In the genomic region with DNA sequence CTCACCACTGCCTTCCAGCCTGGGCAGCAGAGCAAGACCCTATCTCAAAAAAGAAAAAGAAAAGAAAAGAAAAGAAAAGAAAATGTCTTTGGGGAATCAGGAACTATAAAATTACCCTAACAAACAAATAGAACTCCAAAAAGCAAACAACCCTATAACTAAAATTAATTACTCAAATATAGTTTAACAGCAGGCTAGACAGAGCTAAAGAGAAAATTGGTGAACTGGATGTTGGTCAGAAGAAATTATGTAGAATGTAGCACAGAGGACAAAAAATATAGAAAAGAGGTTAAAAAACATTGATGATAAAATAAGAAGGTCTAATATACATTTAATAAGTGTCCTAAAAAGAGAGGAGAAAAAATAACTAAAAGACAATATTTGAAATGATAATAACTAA, we compare ENCODE assay signal across 3 cellular contexts.
TF ChIP-seq lines count a peak whose summit lies in the region.

No MANE protein-coding gene starts in this region.

TF ChIP-seq in HEK293, 187 proteins besides CTCF, POLR2A, EP300 and RAD21:
- TF ChIP-seq, protein P1, sequence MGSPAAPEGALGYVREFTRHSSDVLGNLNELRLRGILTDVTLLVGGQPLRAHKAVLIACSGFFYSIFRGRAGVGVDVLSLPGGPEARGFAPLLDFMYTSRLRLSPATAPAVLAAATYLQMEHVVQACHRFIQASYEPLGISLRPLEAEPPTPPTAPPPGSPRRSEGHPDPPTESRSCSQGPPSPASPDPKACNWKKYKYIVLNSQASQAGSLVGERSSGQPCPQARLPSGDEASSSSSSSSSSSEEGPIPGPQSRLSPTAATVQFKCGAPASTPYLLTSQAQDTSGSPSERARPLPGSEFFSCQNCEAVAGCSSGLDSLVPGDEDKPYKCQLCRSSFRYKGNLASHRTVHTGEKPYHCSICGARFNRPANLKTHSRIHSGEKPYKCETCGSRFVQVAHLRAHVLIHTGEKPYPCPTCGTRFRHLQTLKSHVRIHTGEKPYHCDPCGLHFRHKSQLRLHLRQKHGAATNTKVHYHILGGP (tag by site-specific recombination; IDR thresholded peaks at IDR 0.05) = no peak
- no peak for TF ChIP-seq ZNF660 (tag by site-specific recombination; IDR thresholded peaks at IDR 0.05)
- no peak for TF ChIP-seq ZNF596 (tag by site-specific recombination; IDR thresholded peaks at IDR 0.05)
- no peak for TF ChIP-seq ZNF558 (tag by site-specific recombination; IDR thresholded peaks at IDR 0.05)
- TF ChIP-seq ZNF121 (tag by site-specific recombination; IDR thresholded peaks at IDR 0.05) = peak; percentile 52; the same call in 1 of the 2 replicates
- TF ChIP-seq, protein P2, sequence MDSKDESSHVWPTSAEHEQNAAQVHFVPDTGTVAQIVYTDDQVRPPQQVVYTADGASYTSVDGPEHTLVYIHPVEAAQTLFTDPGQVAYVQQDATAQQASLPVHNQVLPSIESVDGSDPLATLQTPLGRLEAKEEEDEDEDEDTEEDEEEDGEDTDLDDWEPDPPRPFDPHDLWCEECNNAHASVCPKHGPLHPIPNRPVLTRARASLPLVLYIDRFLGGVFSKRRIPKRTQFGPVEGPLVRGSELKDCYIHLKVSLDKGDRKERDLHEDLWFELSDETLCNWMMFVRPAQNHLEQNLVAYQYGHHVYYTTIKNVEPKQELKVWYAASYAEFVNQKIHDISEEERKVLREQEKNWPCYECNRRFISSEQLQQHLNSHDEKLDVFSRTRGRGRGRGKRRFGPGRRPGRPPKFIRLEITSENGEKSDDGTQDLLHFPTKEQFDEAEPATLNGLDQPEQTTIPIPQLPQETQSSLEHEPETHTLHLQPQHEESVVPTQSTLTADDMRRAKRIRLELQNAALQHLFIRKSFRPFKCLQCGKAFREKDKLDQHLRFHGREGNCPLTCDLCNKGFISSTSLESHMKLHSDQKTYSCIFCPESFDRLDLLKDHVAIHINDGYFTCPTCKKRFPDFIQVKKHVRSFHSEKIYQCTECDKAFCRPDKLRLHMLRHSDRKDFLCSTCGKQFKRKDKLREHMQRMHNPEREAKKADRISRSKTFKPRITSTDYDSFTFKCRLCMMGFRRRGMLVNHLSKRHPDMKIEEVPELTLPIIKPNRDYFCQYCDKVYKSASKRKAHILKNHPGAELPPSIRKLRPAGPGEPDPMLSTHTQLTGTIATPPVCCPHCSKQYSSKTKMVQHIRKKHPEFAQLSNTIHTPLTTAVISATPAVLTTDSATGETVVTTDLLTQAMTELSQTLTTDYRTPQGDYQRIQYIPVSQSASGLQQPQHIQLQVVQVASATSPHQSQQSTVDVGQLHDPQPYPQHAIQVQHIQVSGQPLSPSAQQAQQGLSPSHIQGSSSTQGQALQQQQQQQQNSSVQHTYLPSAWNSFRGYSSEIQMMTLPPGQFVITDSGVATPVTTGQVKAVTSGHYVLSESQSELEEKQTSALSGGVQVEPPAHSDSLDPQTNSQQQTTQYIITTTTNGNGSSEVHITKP (tag by site-specific recombination; IDR thresholded peaks at IDR 0.05) = no peak

TF ChIP-seq in WTC11, 78 proteins besides CTCF, POLR2A, EP300 and RAD21:
- TF ChIP-seq KAT7 (CRISPR knock-in tag; IDR thresholded peaks at IDR 0.05; ENCODE audit: borderline replicate concordance) = no peak
- TF ChIP-seq JUN (CRISPR knock-in tag; IDR thresholded peaks at IDR 0.05) = no peak
- no peak for TF ChIP-seq ESRRA (CRISPR knock-in tag; IDR thresholded peaks at IDR 0.05; ENCODE audit: borderline replicate concordance)
- TF ChIP-seq, protein P3, sequence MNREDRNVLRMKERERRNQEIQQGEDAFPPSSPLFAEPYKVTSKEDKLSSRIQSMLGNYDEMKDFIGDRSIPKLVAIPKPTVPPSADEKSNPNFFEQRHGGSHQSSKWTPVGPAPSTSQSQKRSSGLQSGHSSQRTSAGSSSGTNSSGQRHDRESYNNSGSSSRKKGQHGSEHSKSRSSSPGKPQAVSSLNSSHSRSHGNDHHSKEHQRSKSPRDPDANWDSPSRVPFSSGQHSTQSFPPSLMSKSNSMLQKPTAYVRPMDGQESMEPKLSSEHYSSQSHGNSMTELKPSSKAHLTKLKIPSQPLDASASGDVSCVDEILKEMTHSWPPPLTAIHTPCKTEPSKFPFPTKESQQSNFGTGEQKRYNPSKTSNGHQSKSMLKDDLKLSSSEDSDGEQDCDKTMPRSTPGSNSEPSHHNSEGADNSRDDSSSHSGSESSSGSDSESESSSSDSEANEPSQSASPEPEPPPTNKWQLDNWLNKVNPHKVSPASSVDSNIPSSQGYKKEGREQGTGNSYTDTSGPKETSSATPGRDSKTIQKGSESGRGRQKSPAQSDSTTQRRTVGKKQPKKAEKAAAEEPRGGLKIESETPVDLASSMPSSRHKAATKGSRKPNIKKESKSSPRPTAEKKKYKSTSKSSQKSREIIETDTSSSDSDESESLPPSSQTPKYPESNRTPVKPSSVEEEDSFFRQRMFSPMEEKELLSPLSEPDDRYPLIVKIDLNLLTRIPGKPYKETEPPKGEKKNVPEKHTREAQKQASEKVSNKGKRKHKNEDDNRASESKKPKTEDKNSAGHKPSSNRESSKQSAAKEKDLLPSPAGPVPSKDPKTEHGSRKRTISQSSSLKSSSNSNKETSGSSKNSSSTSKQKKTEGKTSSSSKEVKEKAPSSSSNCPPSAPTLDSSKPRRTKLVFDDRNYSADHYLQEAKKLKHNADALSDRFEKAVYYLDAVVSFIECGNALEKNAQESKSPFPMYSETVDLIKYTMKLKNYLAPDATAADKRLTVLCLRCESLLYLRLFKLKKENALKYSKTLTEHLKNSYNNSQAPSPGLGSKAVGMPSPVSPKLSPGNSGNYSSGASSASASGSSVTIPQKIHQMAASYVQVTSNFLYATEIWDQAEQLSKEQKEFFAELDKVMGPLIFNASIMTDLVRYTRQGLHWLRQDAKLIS (CRISPR knock-in tag; IDR thresholded peaks at IDR 0.05; ENCODE audit: borderline replicate concordance) = no peak
- TF ChIP-seq, protein P4, sequence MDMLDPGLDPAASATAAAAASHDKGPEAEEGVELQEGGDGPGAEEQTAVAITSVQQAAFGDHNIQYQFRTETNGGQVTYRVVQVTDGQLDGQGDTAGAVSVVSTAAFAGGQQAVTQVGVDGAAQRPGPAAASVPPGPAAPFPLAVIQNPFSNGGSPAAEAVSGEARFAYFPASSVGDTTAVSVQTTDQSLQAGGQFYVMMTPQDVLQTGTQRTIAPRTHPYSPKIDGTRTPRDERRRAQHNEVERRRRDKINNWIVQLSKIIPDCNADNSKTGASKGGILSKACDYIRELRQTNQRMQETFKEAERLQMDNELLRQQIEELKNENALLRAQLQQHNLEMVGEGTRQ (CRISPR knock-in tag; IDR thresholded peaks at IDR 0.05) = no peak
- TF ChIP-seq ELF4 (CRISPR knock-in tag; IDR thresholded peaks at IDR 0.05; ENCODE audit: low read depth) = no peak
- no peak for TF ChIP-seq FOXP1 (CRISPR knock-in tag; IDR thresholded peaks at IDR 0.05; ENCODE audit: borderline replicate concordance)
- TF ChIP-seq GTF2I (CRISPR knock-in tag; conservative IDR thresholded peaks at IDR 0.05) = peak; percentile 42; the same call in 1 of the 2 replicates

TF ChIP-seq in H1, 55 proteins besides CTCF, POLR2A, EP300 and RAD21:
- TF ChIP-seq TAF7 (optimal IDR thresholded peaks at IDR 0.05; ENCODE audit: borderline replicate concordance, low read depth, low read length) (no peak), KDM4A (IDR thresholded peaks at IDR 0.05; ENCODE audit: low read depth, low read length, severe bottlenecking) (no peak), EZH2 (IDR thresholded peaks at IDR 0.05; ENCODE audit: low read depth, low read length, severe bottlenecking) (no peak), KDM1A (IDR thresholded peaks at IDR 0.05; ENCODE audit: borderline replicate concordance, low read length) (peak; percentile 51; the same call in 1 of the 2 replicates), SP4 (IDR thresholded peaks at IDR 0.05; ENCODE audit: low read length) (no peak), POU5F1 (IDR thresholded peaks at IDR 0.05; ENCODE audit: low read depth, low read length) (no peak), HDAC2 (IDR thresholded peaks at IDR 0.05; ENCODE audit: borderline replicate concordance in 1 of 2, low read depth in 2 of 2, low read length in 2 of 2) (no peak), SAP30 (IDR thresholded peaks at IDR 0.05; ENCODE audit: insufficient read depth, insufficient replicate concordance, low read length) (no peak)
